Comparison of ENCODE assay signal across 8 cellular contexts in the genomic region with DNA sequence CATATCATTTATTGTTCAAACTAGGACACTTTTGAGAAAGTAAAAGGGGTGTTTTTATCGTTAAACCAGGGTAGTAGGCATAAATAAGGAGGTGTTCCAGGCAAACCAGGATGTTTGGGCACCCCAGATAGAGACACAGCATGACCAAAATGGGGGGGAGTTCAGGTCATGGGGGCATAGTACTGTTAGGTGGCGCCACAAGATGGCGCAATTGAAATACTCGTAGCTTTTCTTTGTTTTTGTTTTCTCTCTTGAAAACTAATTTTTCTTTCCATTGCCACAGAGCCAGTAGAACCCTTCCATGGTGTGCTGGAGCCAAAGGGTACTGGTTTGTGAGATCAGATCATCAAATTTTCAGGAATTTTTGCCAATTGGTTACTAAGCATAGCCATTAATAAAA.
DNase-seq lines count a peak whose midpoint lies in the region; ATAC-seq and TF ChIP-seq lines count a peak whose summit lies in the region.

No MANE protein-coding gene starts in this region.

- POLR2A ChIA-PET in T-cell (lab: Charles Lee), result no interaction called here

- H3K4me3 Mint-ChIP-seq in Calu3 (ENCODE audit: low read depth, unreplicated experiment), result no peak overlapping the region
- no peak overlapping the region for H3K4me3 Mint-ChIP-seq in T-cell
- H3K4me3 Mint-ChIP-seq in osteocyte (ENCODE audit: unreplicated experiment), result no peak overlapping the region

- peaks cover 6% of the 10 kb centered on the region for H3K36me3 Mint-ChIP-seq in Calu3 (ENCODE audit: insufficient read depth, unreplicated experiment)
- no peaks in the 10 kb centered on the region for H3K36me3 Mint-ChIP-seq in T-cell
- H3K36me3 Mint-ChIP-seq in osteocyte (ENCODE audit: unreplicated experiment), result no peaks in the 10 kb centered on the region

- peaks cover 22% of the 10 kb centered on the region for H3K27me3 Mint-ChIP-seq in Calu3 (ENCODE audit: unreplicated experiment)
- H3K27me3 Mint-ChIP-seq in T-cell, result peaks cover 4 to 21% of the 10 kb centered on the region in 2 donors
- no peaks in the 10 kb centered on the region for H3K27me3 Mint-ChIP-seq in osteocyte (ENCODE audit: unreplicated experiment)

- CTCF ChIA-PET in Calu3 (lab: Charles Lee) (interaction anchor here (1.7 kb wide), 1 partner anchor 84 kb away, joined by 8 read pairs; no protein-coding TSS in a partner anchor), T-cell (lab: Charles Lee) (interaction anchor here (0.6 to 1.0 kb wide), 5 partner anchors 26 to 654 kb away, joined by 3 to 6 read pairs (median 4); no protein-coding TSS in a partner anchor)

- DNase-seq in Calu3 (peak; percentile 13), KBM-7 (peak; percentile 83), T-cell (peak in 32 of 34 experiments; percentile 5 to 49 (median 32)), osteocyte (ENCODE audit: extremely low spot score, unreplicated experiment) (no peak), COLO829 (ENCODE audit: low spot score) (no peak)
- DNase-seq in effector CD8-positive, alpha-beta T cell (lab: John Stamatoyannopoulos, UW), result peak; percentile 0

- H3K4me1 Mint-ChIP-seq in Calu3 (ENCODE audit: low read depth, unreplicated experiment), result peaks cover 11% of the 10 kb centered on the region
- peaks cover 15 to 18% (median 18%) of the 10 kb centered on the region in 3 donors for H3K4me1 Mint-ChIP-seq in T-cell
- peaks cover 28% of the 10 kb centered on the region for H3K4me1 Mint-ChIP-seq in osteocyte (ENCODE audit: unreplicated experiment)

- H3K9me3 Mint-ChIP-seq in Calu3 (ENCODE audit: low read depth, unreplicated experiment) (no peaks in the 10 kb centered on the region), T-cell (no peaks in the 10 kb centered on the region), osteocyte (ENCODE audit: unreplicated experiment) (peaks cover 10% of the 10 kb centered on the region)

- peak; percentile 20 for TF ChIP-seq CTCF in Calu3 (IDR thresholded peaks at IDR 0.05; ENCODE audit: unreplicated experiment)
- TF ChIP-seq CTCF in osteocyte (IDR thresholded peaks at IDR 0.05), result peak; percentile 56

- no TSS peak for BruUV-seq in Calu3 (replicated peaks; lab: Mats Ljungman, UMichigan)

- H3K27ac Mint-ChIP-seq in Calu3 (ENCODE audit: unreplicated experiment) (no peak overlapping the region), T-cell (no peak overlapping the region), osteocyte (ENCODE audit: unreplicated experiment) (no peak overlapping the region)

- intact Hi-C loops in Calu3 (cut with micrococcal nuclease; ENCODE audit: unreplicated experiment), result loop anchor here (5.0 to 10.0 kb wide), 4 partner anchors 82 to 360 kb away; partner anchors contain the start of gene BCOR

- in situ Hi-C loops in KBM-7 (cut with MboI; ENCODE audit: low pct_unique_long_range_greater_than_20kb, low sequenced_read_pairs), result no loop called here

- ATAC-seq in T-cell (replicated peaks in 1 of 4) (peak in 3 of 4 experiments; percentile 49 to 64 (median 61)), GM18870 (IDR thresholded peaks at IDR 0.05; ENCODE audit: unreplicated experiment) (no peak), GM19397 (IDR thresholded peaks at IDR 0.05; ENCODE audit: unreplicated experiment) (no peak)

Comparison
In these comparisons a context has a peak if more than half of its experiments do, and no peak if none do; other contexts are left out.
1. DNase-seq: peak in Calu3 (single experiment), KBM-7 (single experiment), T-cell (32 of 34) and effector CD8-positive, alpha-beta T cell (single experiment); none in osteocyte (single experiment) and COLO829 (single experiment).
2. ATAC-seq: peak in T-cell (3 of 4); none in GM18870 (single experiment) and GM19397 (single experiment).